8 cellular contexts compared by ENCODE assay signal in the genomic region with DNA sequence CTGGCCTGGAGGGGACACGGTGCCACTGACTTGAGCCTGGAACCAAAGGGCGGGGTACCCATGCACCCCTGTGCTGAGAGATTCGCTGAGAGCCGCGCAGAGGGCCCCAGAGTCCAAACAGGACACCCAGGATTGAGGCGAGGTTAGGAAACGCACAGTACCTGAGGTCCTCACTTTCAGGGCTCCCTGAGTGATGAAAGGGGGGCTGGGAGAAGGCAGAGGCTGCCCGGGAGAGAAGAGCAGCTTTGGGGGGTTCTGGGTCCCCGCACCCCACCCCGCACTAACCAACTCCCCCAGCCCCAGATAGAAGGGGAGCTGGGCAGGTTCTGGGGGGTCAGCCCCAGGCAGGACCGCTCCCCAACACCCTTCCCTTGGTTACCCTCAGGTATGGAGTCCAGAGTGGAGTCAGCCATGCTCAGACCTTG. TPM values are rescaled to one million over a fixed set of nuclear protein-coding genes. Genes with fewer than 3 reads are reported as not detected.
DNase-seq lines count a peak whose midpoint lies in the region; ATAC-seq and TF ChIP-seq lines count a peak whose summit lies in the region.

No MANE protein-coding gene starts in this region.

- H3K4me1 ChIP-seq in SJSA1 (replicated peaks) (peaks cover 50% of the 10 kb centered on the region), hepatocyte (ENCODE audit: insufficient read depth) (peaks cover 9% of the 10 kb centered on the region), tibial nerve (peaks cover 0 to 26% (median 8%) of the 10 kb centered on the region in 4 donors)

- peak overlapping the region; percentile 55 for H3K4me2 ChIP-seq in hepatocyte

- peak overlapping the region; percentile 4 for H2AFZ ChIP-seq in hepatocyte

- no peak for TF ChIP-seq POLR2A in tibial nerve (IDR thresholded peaks at IDR 0.05)
- no peak for TF ChIP-seq POLR2A in lower leg skin (IDR thresholded peaks at IDR 0.05)

- H3K27me3 ChIP-seq in SJSA1 (replicated peaks) (no peaks in the 10 kb centered on the region), hepatocyte (no peaks in the 10 kb centered on the region), tibial nerve (no peaks in the 10 kb centered on the region)

- no peak for DNase-seq in activated T-cell treated with anti-CD3 and anti-CD28 coated beads, Interleukin-2, amount 50 U/mL, for 72 hours
- DNase-seq in activated T-cell treated with anti-CD3 and anti-CD28 coated beads, Interleukin-2, amount 50 U/mL, for 1 hour: no peak
- DNase-seq in SJSA1 (ENCODE audit: low read depth in 1 of 2, low spot score in 2 of 2) (no peak), hepatocyte (ENCODE audit: low spot score) (no peak), tibial nerve (ENCODE audit: low spot score in 2 of 2) (no peak), GDM1 (lab: John Stamatoyannopoulos, UW) (no peak), lower leg skin (ENCODE audit: low spot score in 2 of 2) (no peak), NCI-H510A (lab: John Stamatoyannopoulos, UW) (no peak)

- peak; percentile 0 for ATAC-seq in activated T-cell treated with anti-CD3 and anti-CD28 coated beads, Interleukin-2, amount 50 U/mL, for 72 hours (replicated peaks in 1 of 2)

- peaks cover 29% of the 10 kb centered on the region for H3K4me1 Mint-ChIP-seq in activated T-cell treated with anti-CD3 and anti-CD28 coated beads, Interleukin-2, amount 50 U/mL, for 72 hours (ENCODE audit: low read depth)

- peak overlapping the region; percentile 71 to 89 for H3K4me3 Mint-ChIP-seq in activated T-cell treated with anti-CD3 and anti-CD28 coated beads, Interleukin-2, amount 50 U/mL, for 72 hours

- H3K27ac ChIP-seq in SJSA1 (peak overlapping the region; percentile 66), hepatocyte (no peak overlapping the region), tibial nerve (peak overlapping the region; percentile 11 to 88 (median 80))

- TF ChIP-seq EP300 in tibial nerve (IDR thresholded peaks at IDR 0.05): no peak

- H3K36me3 ChIP-seq in SJSA1: no peaks in the 10 kb centered on the region
- no peaks in the 10 kb centered on the region for H3K36me3 ChIP-seq in hepatocyte (replicated peaks; ENCODE audit: insufficient read depth, low read depth)
- no peaks in the 10 kb centered on the region for H3K36me3 ChIP-seq in tibial nerve

- H3K9me3 Mint-ChIP-seq in activated T-cell treated with anti-CD3 and anti-CD28 coated beads, Interleukin-2, amount 50 U/mL, for 72 hours: no peaks in the 10 kb centered on the region

- WGBS in hepatocyte (ENCODE audit: low lambda C conversion rate, missing lambda C conversion rate): 94% methylated on average over 11 of the region's 11 CpGs
- 58 to 64% methylated on average over 3 to 11 of the region's 11 CpGs for WGBS in tibial nerve, 2 donors
- WGBS in lower leg skin, 2 donors: 46 to 59% methylated on average over 4 to 11 of the region's 11 CpGs

- H3K79me2 ChIP-seq in hepatocyte: no peaks in the 10 kb centered on the region

- no peaks in the 10 kb centered on the region for H3K36me3 Mint-ChIP-seq in activated T-cell treated with anti-CD3 and anti-CD28 coated beads, Interleukin-2, amount 50 U/mL, for 72 hours (ENCODE audit: insufficient read depth in 2 of 2)

- peaks cover 8% of the 10 kb centered on the region for H3K27me3 Mint-ChIP-seq in activated T-cell treated with anti-CD3 and anti-CD28 coated beads, Interleukin-2, amount 50 U/mL, for 72 hours (ENCODE audit: low read depth)

- no peaks in the 10 kb centered on the region for H4K20me1 ChIP-seq in hepatocyte (ENCODE audit: insufficient read depth, poor library complexity, severe bottlenecking)

- no peak overlapping the region for H3K27ac Mint-ChIP-seq in activated T-cell treated with anti-CD3 and anti-CD28 coated beads, Interleukin-2, amount 50 U/mL, for 72 hours

- intact Hi-C loops in lower leg skin (cut with DNase I; ENCODE audit: low total_unique reads): no loop called here

- H3K9me3 ChIP-seq in SJSA1 (replicated peaks) (no peaks in the 10 kb centered on the region), hepatocyte (ENCODE audit: low read depth) (no peaks in the 10 kb centered on the region), tibial nerve (no peaks in the 10 kb centered on the region)

- no peaks in the 10 kb centered on the region for H3K9me2 ChIP-seq in hepatocyte (replicated peaks; ENCODE audit: insufficient read depth)

- TF ChIP-seq CTCF in hepatocyte (IDR thresholded peaks at IDR 0.05; ENCODE audit: poor library complexity) (no peak), tibial nerve (IDR thresholded peaks at IDR 0.05) (no peak), lower leg skin (IDR thresholded peaks at IDR 0.05) (no peak)

- H3K4me3 ChIP-seq in SJSA1 (no peak overlapping the region), hepatocyte (no peak overlapping the region), tibial nerve (peak overlapping the region in 3 of 4 donors; percentile 37 to 65 (median 64)), lower leg skin (ENCODE audit: low read depth, poor library complexity, severe bottlenecking) (no peak overlapping the region)

RNA-seq across cellular contexts. Expression of a gene that starts 14.5 kb away (rescaled TPM):
- 1 to 10 TPM; 3.2 to 4.5 TPM for total RNA-seq in activated T-cell treated with anti-CD3 and anti-CD28 coated beads, Interleukin-2, amount 50 U/mL, for 72 hours
- 28.7 and 83.8 TPM in 2 replicates for total RNA-seq in SJSA1 (2014; rRNA removed; shearing (Covaris generic))
- 43.8 and 46.5 TPM in 2 replicates for total RNA-seq in hepatocyte
- 88.1 and 90.7 TPM in 2 replicates for polyA plus RNA-seq in hepatocyte
- 10 to 100 TPM; 11.4 to 39.3 (median 26.2) TPM for total RNA-seq in tibial nerve
- total RNA-seq in lower leg skin: 100 to 1,000 TPM in 1 of 4 donors, 10 to 100 TPM in 3; 64.6 to 135 (median 69.4) TPM

Comparison
In these comparisons a context has a peak if more than half of its experiments do, and no peak if none do; other contexts are left out.
1. H3K4me3 ChIP-seq: peak in tibial nerve (3 of 4); none in SJSA1 (single experiment), hepatocyte (single experiment) and lower leg skin (single experiment).